In the genomic region with DNA sequence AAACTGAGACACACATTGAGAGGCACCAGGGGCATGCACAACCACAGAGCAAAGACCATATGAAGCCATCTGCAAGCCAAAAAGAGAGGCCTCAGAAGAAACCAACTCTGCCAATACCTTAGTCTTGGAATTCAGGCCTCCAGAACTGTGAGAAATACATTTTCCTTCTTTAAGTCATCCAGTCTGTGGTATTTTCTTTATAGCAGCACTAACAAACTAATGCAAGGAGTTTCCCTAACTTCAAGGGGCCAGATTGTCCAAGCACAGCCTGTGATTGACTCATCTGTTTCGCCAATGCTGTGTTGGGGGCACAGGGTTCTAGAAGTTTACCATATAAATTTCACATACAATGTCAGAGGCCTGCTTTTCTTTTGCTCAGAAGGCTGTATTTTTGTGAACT, we compare ENCODE assay signal across 32 cellular contexts.
"Had no signal": no experiment of that assay in that cellular context is flagged by ENCODE, and none has a peak within 500 bp of the region (broad histone marks: within the 10 kb centered on the region; RNA-seq: fewer than 3 reads in every experiment).

No MANE protein-coding gene starts in this region.

- H3K9me3 ChIP-seq: ascending aorta, body of pancreas, gastrocnemius medialis had no signal

- H3K4me1 Mint-ChIP-seq: activated B cell treated with CpG ODN at 0.5 μM for 24 hours; activated naive CD4-positive, alpha-beta T cell treated with anti-CD3 and anti-CD28 coated beads, Interleukin-2, amount 50 U/mL, for 24 hours; activated naive CD8-positive, alpha-beta T cell treated with anti-CD3 and anti-CD28 coated beads for 36 hours; activated naive CD8-positive, alpha-beta T cell treated with anti-CD3 and anti-CD28 coated beads, Interleukin-2, amount 50 U/mL, for 24 hours; endodermal cell; T-helper 17 cell had no signal

- ATAC-seq: activated CD4-positive, CD25-positive, alpha-beta regulatory T cell treated with anti-CD3 and anti-CD28 coated beads, Interleukin-2, amount 50 U/mL, for 24 hours; activated CD8-positive, alpha-beta T cell treated with anti-CD3 and anti-CD28 coated beads for 36 hours; activated naive CD8-positive, alpha-beta T cell treated with anti-CD3 and anti-CD28 coated beads, Interleukin-2, amount 50 U/mL, for 24 hours; activated T-cell treated with anti-CD3 and anti-CD28 coated beads, Interleukin-2, amount 50 U/mL, for 4 hours; body of pancreas; esophagus mucosa; foreskin keratinocyte; gastrocnemius medialis; heart left ventricle; T-helper 17 cell had no signal

- H3K27me3 ChIP-seq: ascending aorta, body of pancreas, foreskin keratinocyte, gastrocnemius medialis, heart left ventricle had no signal

- H3K4me3 ChIP-seq: ascending aorta, body of pancreas, coronary artery, dorsolateral prefrontal cortex, gastrocnemius medialis, heart left ventricle had no signal

- H3K4me3 Mint-ChIP-seq: activated B cell treated with CpG ODN at 0.5 μM for 24 hours; activated CD8-positive, alpha-beta T cell treated with anti-CD3 and anti-CD28 coated beads for 36 hours; activated naive CD4-positive, alpha-beta T cell treated with anti-CD3 and anti-CD28 coated beads for 36 hours; activated naive CD4-positive, alpha-beta T cell treated with anti-CD3 and anti-CD28 coated beads, Interleukin-2, amount 50 U/mL, for 24 hours; activated naive CD8-positive, alpha-beta T cell treated with anti-CD3 and anti-CD28 coated beads for 36 hours; activated naive CD8-positive, alpha-beta T cell treated with anti-CD3 and anti-CD28 coated beads, Interleukin-2, amount 50 U/mL, for 24 hours; activated T-cell treated with anti-CD3 and anti-CD28 coated beads, Interleukin-2, amount 50 U/mL, for 4 hours; dendritic cell treated with granulocyte-macrophage colony-stimulating factor and Interleukin-4, amounts not matched to agents 40 ng/mL and 50 ng/mL, for 4 days; endodermal cell; T-helper 17 cell; T-helper 2 cell treated with Interferon-gamma antibody and Interleukin-4, amounts not matched to agents 5 μg/mL and 100 μg/mL, for 36 hours had no signal

- H3K27ac Mint-ChIP-seq: activated B cell treated with CpG ODN at 0.5 μM for 24 hours; activated CD8-positive, alpha-beta T cell treated with anti-CD3 and anti-CD28 coated beads for 36 hours; activated naive CD4-positive, alpha-beta T cell treated with anti-CD3 and anti-CD28 coated beads for 36 hours; activated naive CD4-positive, alpha-beta T cell treated with anti-CD3 and anti-CD28 coated beads, Interleukin-2, amount 50 U/mL, for 24 hours; activated naive CD8-positive, alpha-beta T cell treated with anti-CD3 and anti-CD28 coated beads for 36 hours; activated naive CD8-positive, alpha-beta T cell treated with anti-CD3 and anti-CD28 coated beads, Interleukin-2, amount 50 U/mL, for 24 hours; activated T-helper 2 cell treated with anti-CD3 and anti-CD28 coated beads, Interferon-gamma antibody, Interleukin-2, Interleukin-4, amounts not matched to agents 10 μg/mL and 5 μg/mL and 100 μg/mL, durations not matched to agents 14 hours and 24 hours and 36 hours; dendritic cell treated with granulocyte-macrophage colony-stimulating factor and Interleukin-4, amounts not matched to agents 40 ng/mL and 50 ng/mL, for 4 days; endodermal cell; T-helper 17 cell; T-helper 2 cell treated with Interferon-gamma antibody and Interleukin-4, amounts not matched to agents 5 μg/mL and 100 μg/mL, for 36 hours had no signal

- H3K4me1 ChIP-seq: ascending aorta, body of pancreas, gastrocnemius medialis, heart left ventricle had no signal

- H3K27me3 Mint-ChIP-seq: activated B cell treated with CpG ODN at 0.5 μM for 24 hours; activated CD8-positive, alpha-beta T cell treated with anti-CD3 and anti-CD28 coated beads for 36 hours; activated naive CD4-positive, alpha-beta T cell treated with anti-CD3 and anti-CD28 coated beads, Interleukin-2, amount 50 U/mL, for 24 hours; activated naive CD8-positive, alpha-beta T cell treated with anti-CD3 and anti-CD28 coated beads for 36 hours; activated naive CD8-positive, alpha-beta T cell treated with anti-CD3 and anti-CD28 coated beads, Interleukin-2, amount 50 U/mL, for 24 hours; dendritic cell treated with granulocyte-macrophage colony-stimulating factor and Interleukin-4, amounts not matched to agents 40 ng/mL and 50 ng/mL, for 4 days; T-helper 17 cell had no signal

- H3K27ac ChIP-seq: ascending aorta, body of pancreas, coronary artery, dorsolateral prefrontal cortex, foreskin keratinocyte, gastrocnemius medialis, heart left ventricle, WERI-Rb-1 had no signal

- H3K36me3 ChIP-seq: ascending aorta, gastrocnemius medialis, heart left ventricle, WERI-Rb-1 had no signal

- DNase-seq: activated B cell treated with CpG ODN at 0.5 μM for 24 hours; activated CD4-positive, alpha-beta T cell treated with anti-CD3 and anti-CD28 coated beads for 48 hours; activated CD4-positive, alpha-beta T cell treated with anti-CD3 and anti-CD28 coated beads, Interleukin-2, amount 50 U/mL, for 1 hour; activated CD4-positive, alpha-beta T cell treated with anti-CD3 and anti-CD28 coated beads, Interleukin-2, amount 50 U/mL, for 48 hours; activated CD8-positive, alpha-beta memory T cell treated with anti-CD3 and anti-CD28 coated beads for 24 hours; activated CD8-positive, alpha-beta T cell treated with anti-CD3 and anti-CD28 coated beads for 36 hours; activated effector memory CD4-positive, alpha-beta T cell treated with anti-CD3 and anti-CD28 coated beads, Interleukin-2, amount 50 U/mL, for 16 hours; activated naive CD4-positive, alpha-beta T cell treated with anti-CD3 and anti-CD28 coated beads for 36 hours; activated naive CD8-positive, alpha-beta T cell treated with anti-CD3 and anti-CD28 coated beads for 36 hours; activated naive CD8-positive, alpha-beta T cell treated with anti-CD3 and anti-CD28 coated beads, Interleukin-2, amount 50 U/mL, for 24 hours; activated T-cell treated with anti-CD3 and anti-CD28 coated beads, Interleukin-2, amount 50 U/mL, for 4 hours; body of pancreas; caudate nucleus; dorsolateral prefrontal cortex; effector memory CD4-positive, alpha-beta T cell; endodermal cell; foreskin keratinocyte; gastrocnemius medialis; glutamatergic neuron; heart left ventricle; T-helper 1 cell; T-helper 17 cell; T1000; WERI-Rb-1 had no signal
